ENCODE assay signal across 40 cellular contexts in the genomic region with DNA sequence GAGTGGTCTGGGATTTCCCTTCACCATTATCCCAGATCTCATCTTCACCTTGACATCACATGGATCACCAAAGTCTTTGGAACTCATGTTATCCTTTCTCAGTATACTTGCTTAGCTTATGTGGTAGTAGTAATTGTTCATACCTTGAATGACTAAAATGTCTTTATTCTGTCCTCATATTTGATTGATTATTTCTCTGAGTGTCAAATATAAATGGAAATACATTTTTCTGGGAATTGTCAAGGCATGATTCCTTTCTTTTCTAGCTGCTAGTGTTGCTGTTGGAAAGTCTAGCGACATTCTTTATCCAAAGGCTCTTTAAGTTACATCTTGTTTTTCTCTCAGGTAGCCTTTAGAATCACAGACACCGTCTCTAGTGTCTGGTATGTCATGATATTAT.
"Had no signal": no experiment of that assay in that cellular context is flagged by ENCODE, and none has a peak within 500 bp of the region (broad histone marks: within the 10 kb centered on the region; RNA-seq: fewer than 3 reads in every experiment).

No MANE protein-coding gene starts in this region.

- H3K4me1 Mint-ChIP-seq: activated naive CD4-positive, alpha-beta T cell treated with anti-CD3 and anti-CD28 coated beads, Interleukin-2, amount 10 ng/mL, durations not matched to agents 7 days and 5 days; activated naive CD4-positive, alpha-beta T cell treated with anti-CD3 and anti-CD28 coated beads, Interleukin-2, amount 50 U/mL, for 24 hours; activated naive CD8-positive, alpha-beta T cell treated with anti-CD3 and anti-CD28 coated beads for 36 hours; activated naive CD8-positive, alpha-beta T cell treated with anti-CD3 and anti-CD28 coated beads, Interleukin-2, amount 10 ng/mL, durations not matched to agents 7 days and 5 days; activated naive CD8-positive, alpha-beta T cell treated with anti-CD3 and anti-CD28 coated beads, Interleukin-2, amount 50 U/mL, for 24 hours; activated T-helper 17 cell treated with anti-CD3 and anti-CD28 coated beads, Interleukin-2, amount 50 U/mL, for 72 hours; central memory CD8-positive, alpha-beta T cell had no signal

- ATAC-seq: activated naive CD4-positive, alpha-beta T cell treated with anti-CD3 and anti-CD28 coated beads, Interleukin-2, amount 50 U/mL, for 72 hours; activated naive CD8-positive, alpha-beta T cell treated with anti-CD3 and anti-CD28 coated beads, Interleukin-2, amount 50 U/mL, for 24 hours; activated T-cell treated with anti-CD3 and anti-CD28 coated beads, Interleukin-2, amount 50 U/mL, for 4 hours; activated T-cell treated with anti-CD3 and anti-CD28 coated beads, Interleukin-2, amount 50 U/mL, for 72 hours; activated T-helper 17 cell treated with anti-CD3 and anti-CD28 coated beads, Interleukin-2, amount 50 U/mL, for 72 hours; body of pancreas had no signal

- H3K9me3 ChIP-seq: adrenal gland, ascending aorta, body of pancreas, breast epithelium had no signal

- DNase-seq: activated effector memory CD4-positive, alpha-beta T cell treated with anti-CD3 and anti-CD28 coated beads, Interleukin-2, amount 50 U/mL, for 16 hours; activated effector memory CD4-positive, alpha-beta T cell treated with Interleukin-2 at 50 U/mL for 16 hours; activated gamma-delta T cell; activated gamma-delta T cell treated with Interleukin-2 at 50 U/mL for 16 hours; activated naive CD4-positive, alpha-beta T cell; activated naive CD4-positive, alpha-beta T cell treated with anti-CD3 and anti-CD28 coated beads for 36 hours; activated naive CD4-positive, alpha-beta T cell treated with anti-CD3 and anti-CD28 coated beads, Interleukin-2, amount 10 ng/mL, durations not matched to agents 7 days and 5 days; activated naive CD4-positive, alpha-beta T cell treated with anti-CD3 and anti-CD28 coated beads, Interleukin-2, amount 50 U/mL, for 16 hours; activated naive CD4-positive, alpha-beta T cell treated with Interleukin-2 at 50 U/mL for 16 hours; activated naive CD8-positive, alpha-beta T cell treated with anti-CD3 and anti-CD28 coated beads for 36 hours; activated naive CD8-positive, alpha-beta T cell treated with anti-CD3 and anti-CD28 coated beads, Interleukin-2, amount 10 ng/mL, durations not matched to agents 7 days and 5 days; activated naive CD8-positive, alpha-beta T cell treated with anti-CD3 and anti-CD28 coated beads, Interleukin-2, amount 50 U/mL, for 24 hours; activated T-cell treated with anti-CD3 and anti-CD28 coated beads, Interleukin-2, amount 50 U/mL, for 1 hour; activated T-cell treated with anti-CD3 and anti-CD28 coated beads, Interleukin-2, amount 50 U/mL, for 24 hours; activated T-cell treated with anti-CD3 and anti-CD28 coated beads, Interleukin-2, amount 50 U/mL, for 4 hours; activated T-cell treated with anti-CD3 and anti-CD28 coated beads, Interleukin-2, amount 50 U/mL, for 48 hours; activated T-cell treated with anti-CD3 and anti-CD28 coated beads, Interleukin-2, amount 50 U/mL, for 72 hours; adrenal gland; amniotic stem cell; amygdala; anterior cingulate cortex; aorta; body of pancreas; brain microvascular endothelial cell; caudate nucleus; central memory CD4-positive, alpha-beta T cell; cerebellar nuclear complex had no signal

- H3K9me3 Mint-ChIP-seq: activated naive CD4-positive, alpha-beta T cell treated with anti-CD3 and anti-CD28 coated beads for 36 hours; activated naive CD4-positive, alpha-beta T cell treated with anti-CD3 and anti-CD28 coated beads, Interleukin-2, amount 10 ng/mL, durations not matched to agents 7 days and 5 days; activated naive CD4-positive, alpha-beta T cell treated with anti-CD3 and anti-CD28 coated beads, Interleukin-2, amount 50 U/mL, for 24 hours; activated naive CD4-positive, alpha-beta T cell treated with anti-CD3 and anti-CD28 coated beads, Interleukin-2, amount 50 U/mL, for 72 hours; activated naive CD8-positive, alpha-beta T cell treated with anti-CD3 and anti-CD28 coated beads for 36 hours; activated naive CD8-positive, alpha-beta T cell treated with anti-CD3 and anti-CD28 coated beads, Interleukin-2, amount 10 ng/mL, durations not matched to agents 7 days and 5 days; activated naive CD8-positive, alpha-beta T cell treated with anti-CD3 and anti-CD28 coated beads, Interleukin-2, amount 50 U/mL, for 24 hours; activated T-cell treated with anti-CD3 and anti-CD28 coated beads, Interleukin-2, amount 50 U/mL, for 24 hours; activated T-cell treated with anti-CD3 and anti-CD28 coated beads, Interleukin-2, amount 50 U/mL, for 4 hours; activated T-cell treated with anti-CD3 and anti-CD28 coated beads, Interleukin-2, amount 50 U/mL, for 72 hours; activated T-helper 1 cell treated with anti-CD3 and anti-CD28 coated beads, Interleukin-12 subunit alpha, Interleukin-12 subunit beta, Interleukin-2, Interleukin-4 antibody, amounts not matched to agents 30 ng/mL and 10 ng/mL and 1 ng/mL, durations not matched to agents 14 hours and 24 hours and 36 hours; activated T-helper 2 cell treated with anti-CD3 and anti-CD28 coated beads, Interferon-gamma antibody, Interleukin-2, Interleukin-4, amounts not matched to agents 10 μg/mL and 5 μg/mL and 100 μg/mL, durations not matched to agents 14 hours and 24 hours and 36 hours had no signal

- H3K27me3 Mint-ChIP-seq: activated T-helper 17 cell treated with anti-CD3 and anti-CD28 coated beads, Interleukin-2, amount 50 U/mL, for 72 hours; brain had no signal

- H3K36me3 ChIP-seq: adrenal gland, ascending aorta, brain microvascular endothelial cell, breast epithelium, cardiac muscle cell had no signal

- H3K36me3 Mint-ChIP-seq: activated naive CD4-positive, alpha-beta T cell treated with anti-CD3 and anti-CD28 coated beads, Interleukin-2, amount 10 ng/mL, durations not matched to agents 7 days and 5 days; activated naive CD4-positive, alpha-beta T cell treated with anti-CD3 and anti-CD28 coated beads, Interleukin-2, amount 50 U/mL, for 24 hours; activated naive CD4-positive, alpha-beta T cell treated with anti-CD3 and anti-CD28 coated beads, Interleukin-2, amount 50 U/mL, for 72 hours; activated naive CD8-positive, alpha-beta T cell; activated naive CD8-positive, alpha-beta T cell treated with anti-CD3 and anti-CD28 coated beads for 36 hours; activated naive CD8-positive, alpha-beta T cell treated with anti-CD3 and anti-CD28 coated beads, Interleukin-2, amount 10 ng/mL, durations not matched to agents 7 days and 5 days; brain had no signal

- H3K27me3 ChIP-seq: adrenal gland, ascending aorta, body of pancreas, brain microvascular endothelial cell, cardiac muscle cell had no signal

- H3K27ac ChIP-seq: adrenal gland, ascending aorta, body of pancreas, brain microvascular endothelial cell, breast epithelium, cardiac muscle cell had no signal

- H3K4me1 ChIP-seq: adrenal gland, ascending aorta, breast epithelium had no signal

- FAIRE-seq: astrocyte, bronchial epithelial cell had no signal

- H3K4me3 ChIP-seq: adrenal gland, ascending aorta, body of pancreas, breast epithelium, cardiac muscle cell had no signal

- H3K27ac Mint-ChIP-seq: activated naive CD4-positive, alpha-beta T cell treated with anti-CD3 and anti-CD28 coated beads for 36 hours; activated naive CD4-positive, alpha-beta T cell treated with anti-CD3 and anti-CD28 coated beads, Interleukin-2, amount 10 ng/mL, durations not matched to agents 7 days and 5 days; activated naive CD4-positive, alpha-beta T cell treated with anti-CD3 and anti-CD28 coated beads, Interleukin-2, amount 50 U/mL, for 24 hours; activated naive CD4-positive, alpha-beta T cell treated with anti-CD3 and anti-CD28 coated beads, Interleukin-2, amount 50 U/mL, for 72 hours; activated naive CD8-positive, alpha-beta T cell; activated naive CD8-positive, alpha-beta T cell treated with anti-CD3 and anti-CD28 coated beads for 36 hours; activated naive CD8-positive, alpha-beta T cell treated with anti-CD3 and anti-CD28 coated beads, Interleukin-2, amount 10 ng/mL, durations not matched to agents 7 days and 5 days; activated naive CD8-positive, alpha-beta T cell treated with anti-CD3 and anti-CD28 coated beads, Interleukin-2, amount 50 U/mL, for 24 hours; activated T-cell treated with anti-CD3 and anti-CD28 coated beads, Interleukin-2, amount 50 U/mL, for 24 hours; activated T-cell treated with anti-CD3 and anti-CD28 coated beads, Interleukin-2, amount 50 U/mL, for 72 hours; activated T-helper 1 cell treated with anti-CD3 and anti-CD28 coated beads, Interleukin-12 subunit alpha, Interleukin-12 subunit beta, Interleukin-2, Interleukin-4 antibody, amounts not matched to agents 30 ng/mL and 10 ng/mL and 1 ng/mL, durations not matched to agents 14 hours and 24 hours and 36 hours; activated T-helper 17 cell treated with anti-CD3 and anti-CD28 coated beads, Interleukin-2, amount 50 U/mL, for 72 hours; activated T-helper 2 cell treated with anti-CD3 and anti-CD28 coated beads, Interferon-gamma antibody, Interleukin-2, Interleukin-4, amounts not matched to agents 10 μg/mL and 5 μg/mL and 100 μg/mL, durations not matched to agents 14 hours and 24 hours and 36 hours; brain had no signal

- H3K4me3 Mint-ChIP-seq: activated naive CD4-positive, alpha-beta T cell treated with anti-CD3 and anti-CD28 coated beads for 36 hours; activated naive CD4-positive, alpha-beta T cell treated with anti-CD3 and anti-CD28 coated beads, Interleukin-2, amount 10 ng/mL, durations not matched to agents 7 days and 5 days; activated naive CD4-positive, alpha-beta T cell treated with anti-CD3 and anti-CD28 coated beads, Interleukin-2, amount 50 U/mL, for 24 hours; activated naive CD8-positive, alpha-beta T cell; activated naive CD8-positive, alpha-beta T cell treated with anti-CD3 and anti-CD28 coated beads for 36 hours; activated naive CD8-positive, alpha-beta T cell treated with anti-CD3 and anti-CD28 coated beads, Interleukin-2, amount 10 ng/mL, durations not matched to agents 7 days and 5 days; activated naive CD8-positive, alpha-beta T cell treated with anti-CD3 and anti-CD28 coated beads, Interleukin-2, amount 50 U/mL, for 24 hours; activated T-cell treated with anti-CD3 and anti-CD28 coated beads, Interleukin-2, amount 50 U/mL, for 24 hours; activated T-cell treated with anti-CD3 and anti-CD28 coated beads, Interleukin-2, amount 50 U/mL, for 4 hours; activated T-cell treated with anti-CD3 and anti-CD28 coated beads, Interleukin-2, amount 50 U/mL, for 72 hours; activated T-helper 1 cell treated with anti-CD3 and anti-CD28 coated beads, Interleukin-12 subunit alpha, Interleukin-12 subunit beta, Interleukin-2, Interleukin-4 antibody, amounts not matched to agents 30 ng/mL and 10 ng/mL and 1 ng/mL, durations not matched to agents 14 hours and 24 hours and 36 hours; activated T-helper 17 cell treated with anti-CD3 and anti-CD28 coated beads, Interleukin-2, amount 50 U/mL, for 72 hours; brain; central memory CD8-positive, alpha-beta T cell had no signal
